1 cellular context compared by ENCODE assay signal in the genomic region with DNA sequence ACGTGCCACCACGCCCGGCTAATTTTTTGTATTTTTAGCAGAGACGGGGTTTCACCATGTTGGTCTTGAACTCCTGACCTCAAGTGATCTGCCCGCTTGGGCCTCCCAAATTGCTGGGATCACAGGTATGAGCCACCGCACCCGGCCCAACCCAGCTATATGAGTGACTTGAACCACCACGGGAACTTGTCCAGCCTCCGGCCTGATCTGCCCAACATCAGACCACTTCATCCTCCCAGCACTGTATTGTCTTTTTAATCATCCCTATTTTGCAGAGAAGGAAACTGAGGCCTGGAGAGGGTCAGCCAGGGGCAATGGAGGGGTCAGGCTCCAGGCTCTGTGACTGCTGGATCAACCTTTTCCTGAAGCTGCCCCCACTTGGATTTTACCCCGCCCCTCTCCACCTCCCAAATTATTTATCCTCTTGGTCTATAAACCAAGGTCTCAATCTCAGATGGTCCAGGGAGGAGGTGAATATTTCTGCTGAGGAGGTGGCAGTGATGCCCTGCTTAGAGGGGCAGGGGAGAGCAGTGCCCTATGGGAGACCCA.
TF ChIP-seq lines count a peak whose summit lies in the region.

No MANE protein-coding gene starts in this region.

TF ChIP-seq in GM23338, 12 proteins besides CTCF, POLR2A, EP300 and RAD21 (continued from another document):
- TF ChIP-seq, protein P1, sequence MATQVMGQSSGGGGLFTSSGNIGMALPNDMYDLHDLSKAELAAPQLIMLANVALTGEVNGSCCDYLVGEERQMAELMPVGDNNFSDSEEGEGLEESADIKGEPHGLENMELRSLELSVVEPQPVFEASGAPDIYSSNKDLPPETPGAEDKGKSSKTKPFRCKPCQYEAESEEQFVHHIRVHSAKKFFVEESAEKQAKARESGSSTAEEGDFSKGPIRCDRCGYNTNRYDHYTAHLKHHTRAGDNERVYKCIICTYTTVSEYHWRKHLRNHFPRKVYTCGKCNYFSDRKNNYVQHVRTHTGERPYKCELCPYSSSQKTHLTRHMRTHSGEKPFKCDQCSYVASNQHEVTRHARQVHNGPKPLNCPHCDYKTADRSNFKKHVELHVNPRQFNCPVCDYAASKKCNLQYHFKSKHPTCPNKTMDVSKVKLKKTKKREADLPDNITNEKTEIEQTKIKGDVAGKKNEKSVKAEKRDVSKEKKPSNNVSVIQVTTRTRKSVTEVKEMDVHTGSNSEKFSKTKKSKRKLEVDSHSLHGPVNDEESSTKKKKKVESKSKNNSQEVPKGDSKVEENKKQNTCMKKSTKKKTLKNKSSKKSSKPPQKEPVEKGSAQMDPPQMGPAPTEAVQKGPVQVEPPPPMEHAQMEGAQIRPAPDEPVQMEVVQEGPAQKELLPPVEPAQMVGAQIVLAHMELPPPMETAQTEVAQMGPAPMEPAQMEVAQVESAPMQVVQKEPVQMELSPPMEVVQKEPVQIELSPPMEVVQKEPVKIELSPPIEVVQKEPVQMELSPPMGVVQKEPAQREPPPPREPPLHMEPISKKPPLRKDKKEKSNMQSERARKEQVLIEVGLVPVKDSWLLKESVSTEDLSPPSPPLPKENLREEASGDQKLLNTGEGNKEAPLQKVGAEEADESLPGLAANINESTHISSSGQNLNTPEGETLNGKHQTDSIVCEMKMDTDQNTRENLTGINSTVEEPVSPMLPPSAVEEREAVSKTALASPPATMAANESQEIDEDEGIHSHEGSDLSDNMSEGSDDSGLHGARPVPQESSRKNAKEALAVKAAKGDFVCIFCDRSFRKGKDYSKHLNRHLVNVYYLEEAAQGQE (IDR thresholded peaks at IDR 0.05; ENCODE audit: unreplicated experiment): no peak
- TF ChIP-seq, protein P2, sequence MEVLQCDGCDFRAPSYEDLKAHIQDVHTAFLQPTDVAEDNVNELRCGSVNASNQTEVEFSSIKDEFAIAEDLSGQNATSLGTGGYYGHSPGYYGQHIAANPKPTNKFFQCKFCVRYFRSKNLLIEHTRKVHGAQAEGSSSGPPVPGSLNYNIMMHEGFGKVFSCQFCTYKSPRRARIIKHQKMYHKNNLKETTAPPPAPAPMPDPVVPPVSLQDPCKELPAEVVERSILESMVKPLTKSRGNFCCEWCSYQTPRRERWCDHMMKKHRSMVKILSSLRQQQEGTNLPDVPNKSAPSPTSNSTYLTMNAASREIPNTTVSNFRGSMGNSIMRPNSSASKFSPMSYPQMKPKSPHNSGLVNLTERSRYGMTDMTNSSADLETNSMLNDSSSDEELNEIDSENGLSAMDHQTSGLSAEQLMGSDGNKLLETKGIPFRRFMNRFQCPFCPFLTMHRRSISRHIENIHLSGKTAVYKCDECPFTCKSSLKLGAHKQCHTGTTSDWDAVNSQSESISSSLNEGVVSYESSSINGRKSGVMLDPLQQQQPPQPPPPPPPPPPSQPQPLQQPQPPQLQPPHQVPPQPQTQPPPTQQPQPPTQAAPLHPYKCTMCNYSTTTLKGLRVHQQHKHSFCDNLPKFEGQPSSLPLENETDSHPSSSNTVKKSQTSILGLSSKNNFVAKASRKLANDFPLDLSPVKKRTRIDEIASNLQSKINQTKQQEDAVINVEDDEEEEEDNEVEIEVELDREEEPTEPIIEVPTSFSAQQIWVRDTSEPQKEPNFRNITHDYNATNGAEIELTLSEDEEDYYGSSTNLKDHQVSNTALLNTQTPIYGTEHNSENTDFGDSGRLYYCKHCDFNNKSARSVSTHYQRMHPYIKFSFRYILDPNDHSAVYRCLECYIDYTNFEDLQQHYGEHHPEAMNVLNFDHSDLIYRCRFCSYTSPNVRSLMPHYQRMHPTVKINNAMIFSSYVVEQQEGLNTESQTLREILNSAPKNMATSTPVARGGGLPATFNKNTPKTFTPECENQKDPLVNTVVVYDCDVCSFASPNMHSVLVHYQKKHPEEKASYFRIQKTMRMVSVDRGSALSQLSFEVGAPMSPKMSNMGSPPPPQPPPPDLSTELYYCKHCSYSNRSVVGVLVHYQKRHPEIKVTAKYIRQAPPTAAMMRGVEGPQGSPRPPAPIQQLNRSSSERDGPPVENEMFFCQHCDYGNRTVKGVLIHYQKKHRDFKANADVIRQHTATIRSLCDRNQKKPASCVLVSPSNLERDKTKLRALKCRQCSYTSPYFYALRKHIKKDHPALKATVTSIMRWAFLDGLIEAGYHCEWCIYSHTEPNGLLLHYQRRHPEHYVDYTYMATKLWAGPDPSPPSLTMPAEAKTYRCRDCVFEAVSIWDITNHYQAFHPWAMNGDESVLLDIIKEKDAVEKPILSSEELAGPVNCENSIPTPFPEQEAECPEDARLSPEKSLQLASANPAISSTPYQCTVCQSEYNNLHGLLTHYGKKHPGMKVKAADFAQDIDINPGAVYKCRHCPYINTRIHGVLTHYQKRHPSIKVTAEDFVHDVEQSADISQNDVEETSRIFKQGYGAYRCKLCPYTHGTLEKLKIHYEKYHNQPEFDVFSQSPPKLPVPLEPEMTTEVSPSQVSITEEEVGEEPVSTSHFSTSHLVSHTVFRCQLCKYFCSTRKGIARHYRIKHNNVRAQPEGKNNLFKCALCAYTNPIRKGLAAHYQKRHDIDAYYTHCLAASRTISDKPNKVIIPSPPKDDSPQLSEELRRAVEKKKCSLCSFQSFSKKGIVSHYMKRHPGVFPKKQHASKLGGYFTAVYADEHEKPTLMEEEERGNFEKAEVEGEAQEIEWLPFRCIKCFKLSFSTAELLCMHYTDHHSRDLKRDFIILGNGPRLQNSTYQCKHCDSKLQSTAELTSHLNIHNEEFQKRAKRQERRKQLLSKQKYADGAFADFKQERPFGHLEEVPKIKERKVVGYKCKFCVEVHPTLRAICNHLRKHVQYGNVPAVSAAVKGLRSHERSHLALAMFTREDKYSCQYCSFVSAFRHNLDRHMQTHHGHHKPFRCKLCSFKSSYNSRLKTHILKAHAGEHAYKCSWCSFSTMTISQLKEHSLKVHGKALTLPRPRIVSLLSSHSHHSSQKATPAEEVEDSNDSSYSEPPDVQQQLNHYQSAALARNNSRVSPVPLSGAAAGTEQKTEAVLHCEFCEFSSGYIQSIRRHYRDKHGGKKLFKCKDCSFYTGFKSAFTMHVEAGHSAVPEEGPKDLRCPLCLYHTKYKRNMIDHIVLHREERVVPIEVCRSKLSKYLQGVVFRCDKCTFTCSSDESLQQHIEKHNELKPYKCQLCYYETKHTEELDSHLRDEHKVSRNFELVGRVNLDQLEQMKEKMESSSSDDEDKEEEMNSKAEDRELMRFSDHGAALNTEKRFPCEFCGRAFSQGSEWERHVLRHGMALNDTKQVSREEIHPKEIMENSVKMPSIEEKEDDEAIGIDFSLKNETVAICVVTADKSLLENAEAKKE (CRISPR knock-in tag; IDR thresholded peaks at IDR 0.05): no peak
